ENCODE assay signal across 1 cellular context in the genomic region with DNA sequence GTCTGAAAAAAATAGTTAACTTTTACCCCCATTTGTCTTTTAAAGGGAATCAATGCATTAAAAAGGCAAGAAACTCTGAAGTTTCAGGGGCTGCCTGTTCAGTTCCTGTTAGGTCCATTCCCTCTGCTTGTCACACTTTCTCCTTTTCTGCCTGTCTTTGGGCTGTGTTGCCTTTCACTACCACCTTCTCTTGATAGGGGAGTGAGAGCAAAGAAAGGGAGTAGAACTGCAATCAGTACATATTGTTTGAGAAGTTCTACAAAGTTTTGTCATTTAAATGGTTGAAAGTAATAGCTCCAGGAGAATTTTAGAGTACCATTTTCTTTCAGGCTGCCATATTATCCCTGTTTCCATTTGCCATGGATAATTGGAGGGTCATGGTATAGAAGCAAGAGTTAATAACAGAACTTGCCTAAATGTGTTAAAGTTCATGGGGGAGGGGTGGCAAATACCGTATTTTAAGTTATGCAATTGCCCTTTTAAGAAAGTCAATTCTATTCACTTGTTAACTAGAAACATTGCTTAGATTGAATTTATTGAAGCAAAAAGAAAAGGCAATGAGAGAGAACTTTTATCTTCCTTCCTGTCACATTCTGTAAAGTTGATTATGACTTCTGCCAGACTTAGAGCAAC.
TF ChIP-seq lines count a peak whose summit lies in the region.

No MANE protein-coding gene starts in this region.

TF ChIP-seq in WTC11, 78 proteins besides CTCF, POLR2A, EP300 and RAD21 (continued from another document):
- TF ChIP-seq, protein P1, sequence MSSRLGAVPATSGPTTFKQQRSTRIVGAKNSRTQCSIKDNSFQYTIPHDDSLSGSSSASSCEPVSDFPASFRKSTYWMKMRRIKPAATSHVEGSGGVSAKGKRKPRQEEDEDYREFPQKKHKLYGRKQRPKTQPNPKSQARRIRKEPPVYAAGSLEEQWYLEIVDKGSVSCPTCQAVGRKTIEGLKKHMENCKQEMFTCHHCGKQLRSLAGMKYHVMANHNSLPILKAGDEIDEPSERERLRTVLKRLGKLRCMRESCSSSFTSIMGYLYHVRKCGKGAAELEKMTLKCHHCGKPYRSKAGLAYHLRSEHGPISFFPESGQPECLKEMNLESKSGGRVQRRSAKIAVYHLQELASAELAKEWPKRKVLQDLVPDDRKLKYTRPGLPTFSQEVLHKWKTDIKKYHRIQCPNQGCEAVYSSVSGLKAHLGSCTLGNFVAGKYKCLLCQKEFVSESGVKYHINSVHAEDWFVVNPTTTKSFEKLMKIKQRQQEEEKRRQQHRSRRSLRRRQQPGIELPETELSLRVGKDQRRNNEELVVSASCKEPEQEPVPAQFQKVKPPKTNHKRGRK (CRISPR knock-in tag; IDR thresholded peaks at IDR 0.05; ENCODE audit: borderline replicate concordance) = no peak
- TF ChIP-seq ATF1 (CRISPR knock-in tag; IDR thresholded peaks at IDR 0.05) = no peak
TF ChIP-seq in WTC11: peak in this region for 0.
